ENCODE assay signal across 1 cellular context in genomic region chr19:3801412-3802096, GRCh38.
TF ChIP-seq lines count a peak whose summit lies in the region.

No MANE protein-coding gene starts in this region.

TF ChIP-seq in IMR-90, 13 proteins besides CTCF, POLR2A, EP300 and RAD21:
- TF ChIP-seq USF2 (IDR thresholded peaks at IDR 0.05; ENCODE audit: low read depth, low read length), result no peak
- TF ChIP-seq CEBPB (IDR thresholded peaks at IDR 0.05; ENCODE audit: low read depth, low read length), result no peak
- no peak for TF ChIP-seq MXI1 (IDR thresholded peaks at IDR 0.05; ENCODE audit: borderline replicate concordance, low read depth, low read length)
- TF ChIP-seq SMC3 (IDR thresholded peaks at IDR 0.05; ENCODE audit: low read depth, low read length), result no peak
- TF ChIP-seq FOS (IDR thresholded peaks at IDR 0.05; ENCODE audit: low read depth, low read length), result no peak
- no peak for TF ChIP-seq RCOR1 (IDR thresholded peaks at IDR 0.05; ENCODE audit: insufficient replicate concordance, low read length)
- TF ChIP-seq BHLHE40 (IDR thresholded peaks at IDR 0.05; ENCODE audit: low read depth, low read length), result no peak
- no peak for TF ChIP-seq CHD1 (IDR thresholded peaks at IDR 0.05; ENCODE audit: low read depth, low read length)
- TF ChIP-seq MAZ (IDR thresholded peaks at IDR 0.05; ENCODE audit: borderline replicate concordance, low read depth, low read length), result no peak
- TF ChIP-seq ELK1 (IDR thresholded peaks at IDR 0.05; ENCODE audit: borderline replicate concordance, low read depth, low read length), result no peak
- no peak for TF ChIP-seq MAFK (IDR thresholded peaks at IDR 0.05; ENCODE audit: low read depth, low read length)
- no peak for TF ChIP-seq RFX5 (IDR thresholded peaks at IDR 0.05; ENCODE audit: low read depth, low read length)
- TF ChIP-seq NFE2L2 (IDR thresholded peaks at IDR 0.05; ENCODE audit: low read depth, low read length), result no peak
